16 cellular contexts compared by ENCODE assay signal in genomic region chr22:23035557-23036277, GRCh38. TPM values are rescaled to one million over a fixed set of nuclear protein-coding genes. Genes with fewer than 3 reads are reported as not detected.
DNase-seq lines count a peak whose midpoint lies in the region; ATAC-seq and TF ChIP-seq lines count a peak whose summit lies in the region.
"Had no signal": no experiment of that assay in that cellular context is flagged by ENCODE, and none has a peak within 500 bp of the region (broad histone marks: within the 10 kb centered on the region; RNA-seq: fewer than 3 reads in every experiment).

No MANE protein-coding gene starts in this region.

- peak; percentile 83 for ATAC-seq in activated CD4-positive, alpha-beta T cell treated with anti-CD3 and anti-CD28 coated beads for 36 hours
- ATAC-seq in HG03108 (IDR thresholded peaks at IDR 0.05; ENCODE audit: unreplicated experiment) (peak; percentile 52), HG03095 (IDR thresholded peaks at IDR 0.05; ENCODE audit: unreplicated experiment) (no peak)
- ATAC-seq: activated CD4-positive, CD25-positive, alpha-beta regulatory T cell treated with anti-CD3 and anti-CD28 coated beads, Interleukin-2, amount 50 U/mL, for 24 hours had no signal

- H3K27ac Mint-ChIP-seq in activated CD4-positive, alpha-beta T cell treated with anti-CD3 and anti-CD28 coated beads for 36 hours, result no peak overlapping the region

- no peaks in the 10 kb centered on the region for H3K9me3 ChIP-seq in A673 (ENCODE audit: low read depth, low read length, poor library complexity, severe bottlenecking)
- H3K9me3 ChIP-seq: neutrophil, sigmoid colon, testis had no signal

- no peaks in the 10 kb centered on the region for H3K27me3 ChIP-seq in A673 (replicated peaks; ENCODE audit: insufficient read depth, low read depth, low read length, poor library complexity)
- H3K27me3 ChIP-seq: testis had no signal

- intact Hi-C loops in activated CD4-positive, alpha-beta T cell treated with anti-CD3 and anti-CD28 coated beads for 36 hours (cut with DNase I, micrococcal nuclease), result loop anchor here in 1 of 2 experiments (1.0 kb wide), 1 partner anchor 23 kb away; no protein-coding TSS in a partner anchor
- intact Hi-C loops in A673 (cut with micrococcal nuclease; ENCODE audit: unreplicated experiment), result no loop called here

- H3K9me3 Mint-ChIP-seq in activated CD4-positive, alpha-beta T cell treated with anti-CD3 and anti-CD28 coated beads for 36 hours (ENCODE audit: low read depth), result no peaks in the 10 kb centered on the region
- H3K9me3 Mint-ChIP-seq: HFFc6, T-cell had no signal

- BruUV-seq in A673 (replicated peaks; lab: Mats Ljungman, UMichigan), result no TSS peak

- peaks cover 9% of the 10 kb centered on the region for H3K4me1 ChIP-seq in A673 (ENCODE audit: insufficient read depth, low read length, poor library complexity, severe bottlenecking)
- H3K4me1 ChIP-seq: sigmoid colon, testis had no signal

- H3K4me1 Mint-ChIP-seq in activated CD4-positive, alpha-beta T cell treated with anti-CD3 and anti-CD28 coated beads for 36 hours, result peaks cover 13% of the 10 kb centered on the region

- H3K27me3 Mint-ChIP-seq in activated CD4-positive, alpha-beta T cell treated with anti-CD3 and anti-CD28 coated beads for 36 hours, result peaks cover 6% of the 10 kb centered on the region

- no peak for TF ChIP-seq CTCF in A673 (conservative IDR thresholded peaks at IDR 0.05; ENCODE audit: low read depth, low read length)

- CTCF ChIA-PET in activated CD4-positive, alpha-beta T cell treated with anti-CD3 and anti-CD28 coated beads for 36 hours (lab: Charles Lee), result interaction anchor here (0.7 to 1.3 kb wide), 4 partner anchors 20 to 1383 kb away, joined by 3 to 4 read pairs (median 3); no protein-coding TSS in a partner anchor
- CTCF ChIA-PET in A673 (lab: Charles Lee), result no interaction called here

- H3K27ac ChIP-seq in A673 (ENCODE audit: low read depth, low read length, poor library complexity, severe bottlenecking), result no peak overlapping the region
- H3K27ac ChIP-seq: neutrophil, sigmoid colon, testis had no signal

- no peak overlapping the region for H3K4me3 Mint-ChIP-seq in activated CD4-positive, alpha-beta T cell treated with anti-CD3 and anti-CD28 coated beads for 36 hours
- H3K4me3 Mint-ChIP-seq: HFFc6 had no signal

- no peak overlapping the region for H3K4me3 ChIP-seq in A673 (ENCODE audit: low read depth, low read length, poor library complexity, severe bottlenecking)
- H3K4me3 ChIP-seq: sigmoid colon, testis had no signal

- no peaks in the 10 kb centered on the region for H3K36me3 Mint-ChIP-seq in activated CD4-positive, alpha-beta T cell treated with anti-CD3 and anti-CD28 coated beads for 36 hours (ENCODE audit: low read depth)
- H3K36me3 Mint-ChIP-seq: T-cell had no signal

- DNase-seq in activated CD4-positive, alpha-beta T cell treated with anti-CD3 and anti-CD28 coated beads for 36 hours, result peak; percentile 74
- DNase-seq in activated CD4-positive, alpha-beta T cell treated with anti-CD3 and anti-CD28 coated beads for 1 hour, result no peak
- peak; percentile 29 to 36 for DNase-seq in activated T-cell treated with anti-CD3 and anti-CD28 coated beads, Interleukin-2, amount 50 U/mL, for 48 hours
- peak; percentile 50 for DNase-seq in stimulated activated CD4-positive, alpha-beta T cell treated with anti-CD3 and anti-CD28 coated beads, Interleukin-1b, Interleukin-23, amount 100 ng/mL, for 48 hours
- DNase-seq in NCI-H1694 treated with DMSO at 0.1 percent for 48 hours (lab: John Stamatoyannopoulos, UW), result no peak
- no peak for DNase-seq in A673 (ENCODE audit: low spot score)
- DNase-seq: activated gamma-delta T cell; effector CD4-positive, alpha-beta T cell; HFFc6; sigmoid colon had no signal

- POLR2A ChIA-PET in activated CD4-positive, alpha-beta T cell treated with anti-CD3 and anti-CD28 coated beads for 36 hours (lab: Charles Lee), result interaction anchor here (0.7 to 1.2 kb wide), 3 partner anchors 24 to 89 kb away, joined by 3 to 5 read pairs (median 4); no protein-coding TSS in a partner anchor
- POLR2A ChIA-PET in A673 (lab: Charles Lee; ENCODE audit: low non-redundant PET), result interaction anchor here (0.6 to 0.7 kb wide), 2 partner anchors 89 to 144 kb away, joined by 3 read pairs; no protein-coding TSS in a partner anchor

- no peaks in the 10 kb centered on the region for H3K36me3 ChIP-seq in A673 (ENCODE audit: insufficient read depth, low read length, poor library complexity, severe bottlenecking)
- H3K36me3 ChIP-seq: neutrophil, sigmoid colon had no signal

RNA-seq across cellular contexts. Expression of gene GNAZ, which starts 34.6 kb away (rescaled TPM):
- 1 to 10 TPM; 1.1 to 1.5 TPM for total RNA-seq in activated CD4-positive, alpha-beta T cell treated with anti-CD3 and anti-CD28 coated beads for 36 hours
- total RNA-seq in A673 (2021), result 5.1 and 8.0 TPM in 2 replicates

Comparison
In these comparisons a context has a peak if more than half of its experiments do, and no peak if none do; other contexts are left out.
1. DNase-seq: peak in activated CD4-positive, alpha-beta T cell treated with anti-CD3 and anti-CD28 coated beads for 36 hours (single experiment), activated T-cell treated with anti-CD3 and anti-CD28 coated beads, Interleukin-2, amount 50 U/mL, for 48 hours (2 of 2) and stimulated activated CD4-positive, alpha-beta T cell treated with anti-CD3 and anti-CD28 coated beads, Interleukin-1b, Interleukin-23, amount 100 ng/mL, for 48 hours (single experiment); none in activated CD4-positive, alpha-beta T cell treated with anti-CD3 and anti-CD28 coated beads for 1 hour (single experiment), NCI-H1694 treated with DMSO at 0.1 percent for 48 hours (single experiment) and A673 (single experiment).